In the genomic region with DNA sequence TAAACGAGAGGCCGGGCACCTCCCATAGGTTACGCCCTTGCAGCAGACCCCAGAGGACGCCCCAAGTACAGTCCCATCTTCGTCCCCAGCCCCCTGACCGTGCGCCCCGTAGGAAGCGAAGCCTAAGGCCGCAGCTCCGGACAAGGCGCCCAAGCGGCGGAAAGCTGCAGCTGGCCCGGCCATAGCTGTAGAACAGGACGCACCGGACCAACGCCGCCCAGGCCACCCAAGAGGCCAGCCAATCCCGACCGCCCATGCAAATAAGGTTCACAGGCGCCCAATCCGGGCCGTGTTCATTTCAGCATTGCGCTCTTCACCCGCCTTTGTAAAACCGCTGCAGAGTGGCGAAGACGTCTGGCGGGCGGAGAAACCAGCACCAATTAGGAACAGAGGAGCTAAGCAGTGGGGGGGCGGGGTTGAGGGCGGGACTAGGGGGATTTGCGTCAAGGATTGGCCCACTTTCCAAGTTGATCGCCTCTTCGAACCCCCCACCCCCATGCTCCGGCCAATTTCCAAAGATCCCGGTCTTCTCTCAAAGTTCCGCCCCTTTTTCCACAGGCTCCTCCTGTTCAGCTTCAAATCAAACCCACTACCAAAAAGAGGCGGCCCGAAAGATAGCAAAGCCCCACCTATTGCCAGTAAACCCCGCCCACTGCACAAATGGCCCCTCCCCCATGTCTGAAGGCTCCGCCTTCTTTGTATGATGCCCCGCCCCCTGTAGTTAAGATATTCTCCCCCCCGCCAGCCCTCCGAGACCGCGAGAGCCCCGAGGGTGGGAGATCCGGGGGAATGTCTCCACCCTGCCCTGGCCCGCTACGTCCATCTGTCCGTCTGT, we compare ENCODE assay signal across 8 cellular contexts. TPM values are rescaled to one million over a fixed set of nuclear protein-coding genes. Genes with fewer than 3 reads are reported as not detected.
DNase-seq lines count a peak whose midpoint lies in the region; ATAC-seq, FAIRE-seq and TF ChIP-seq lines count a peak whose summit lies in the region.

A gene (minus strand): TSS at position 196 of the 835 bp plus-strand sequence. CDS start 13 bp downstream, at position 183.

- no peaks in the 10 kb centered on the region for H3K27me3 ChIP-seq in IMR-90 (ENCODE audit: control insufficient read depth, insufficient read depth, low read length)
- H3K27me3 ChIP-seq in mononuclear cell (ENCODE audit: insufficient read depth, low read length): peaks cover 2% of the 10 kb centered on the region

- peak within 1 kb of the TSS; percentile 63 to 90 for H4K8ac ChIP-seq in IMR-90 (ENCODE audit: low read depth in 2 of 2, low read length in 2 of 2)

- H4K5ac ChIP-seq in IMR-90 (ENCODE audit: low read depth, low read length): peak within 1 kb of the TSS; percentile 50; the same call in 1 of the 2 replicates

- H3K9ac ChIP-seq in IMR-90 (ENCODE audit: low read depth, low read length): peak within 1 kb of the TSS; percentile 90

- H3K4me1 ChIP-seq in IMR-90 (ENCODE audit: control insufficient read depth, insufficient read depth, low read length) (peaks cover 9% of the 10 kb centered on the region), mononuclear cell (ENCODE audit: insufficient read depth, low read length) (peaks cover 18% of the 10 kb centered on the region)

- peaks cover 7% of the 10 kb centered on the region for H4K20me1 ChIP-seq in IMR-90 (ENCODE audit: insufficient read depth, low read length)

- no peak for FAIRE-seq in D721Med (lab: Jason Lieb, UNC)

- peak within 1 kb of the TSS; percentile 72 for H2BK5ac ChIP-seq in IMR-90 (ENCODE audit: low read depth, low read length, poor library complexity, severe bottlenecking)

- peak within 1 kb of the TSS; percentile 82 for H2AK5ac ChIP-seq in IMR-90 (ENCODE audit: low read depth, low read length)

- H3K79me1 ChIP-seq in IMR-90 (ENCODE audit: low read depth in 1 of 2, low read length in 2 of 2): peaks cover 11 to 54% of the 10 kb centered on the region in 2 experiments

- H3K27ac ChIP-seq in IMR-90 (ENCODE audit: insufficient read depth, low read length): peak within 1 kb of the TSS; percentile 75

- in situ Hi-C loops in IMR-90 (cut with MboI; ENCODE audit: low sequenced_read_pairs): no loop called here

- peak within 1 kb of the TSS; percentile 95 for H3K4me2 ChIP-seq in IMR-90 (ENCODE audit: low read depth, low read length)

- peak within 1 kb of the TSS; percentile 86 for H3K4ac ChIP-seq in IMR-90 (ENCODE audit: low read depth, low read length)

- H3K23ac ChIP-seq in IMR-90 (ENCODE audit: low read depth, low read length): peak within 1 kb of the TSS; percentile 91

- CTCF ChIA-PET in IMR-90 (lab: Yijun Ruan, JAX): interaction anchor here (0.8 kb wide), 1 partner anchor 32 kb away, joined by 4 read pairs; a partner anchor contains a TSS

- peak within 1 kb of the TSS; percentile 100 for H2AFZ ChIP-seq in IMR-90 (replicated peaks; ENCODE audit: low read length, poor library complexity)

- H3K56ac ChIP-seq in IMR-90 (ENCODE audit: extremely low read depth, insufficient read depth, low read length): peak within 1 kb of the TSS; percentile 64; the same call in 1 of the 2 replicates

- peak within 1 kb of the TSS; percentile 94 for H3K4me3 ChIP-seq in IMR-90 (ENCODE audit: insufficient read depth, low read depth, low read length)
- peak within 1 kb of the TSS; percentile 76 for H3K4me3 ChIP-seq in epithelial cell of esophagus (ENCODE audit: low read length)
- peak within 1 kb of the TSS; percentile 67 for H3K4me3 ChIP-seq in mononuclear cell (ENCODE audit: low read length)

- peak within 1 kb of the TSS; percentile 80 for H4K91ac ChIP-seq in IMR-90 (ENCODE audit: insufficient read depth, low read depth, low read length)

- H3K9me1 ChIP-seq in IMR-90 (ENCODE audit: insufficient read depth, low read length): no peaks in the 10 kb centered on the region

- POLR2A ChIA-PET in IMR-90 (lab: Charles Lee; ENCODE audit: unreplicated experiment): interaction anchor here (0.6 to 1.7 kb wide), 8 partner anchors 9 to 1941 kb away, joined by 3 to 9 read pairs (median 4); a partner anchor contains a TSS

- H2BK20ac ChIP-seq in IMR-90 (ENCODE audit: low read depth, low read length): no peak within 1 kb of the TSS

- BruUV-seq in IMR-90 (replicated peaks; lab: Mats Ljungman, UMichigan): no TSS peak

- H2AK9ac ChIP-seq in IMR-90 (replicated peaks; ENCODE audit: low read depth, low read length, poor library complexity): peak within 1 kb of the TSS; percentile 100

- H3K14ac ChIP-seq in IMR-90 (replicated peaks; ENCODE audit: low read depth, low read length): peak within 1 kb of the TSS; percentile 94

- ATAC-seq in GM21528 (IDR thresholded peaks at IDR 0.05; ENCODE audit: low FRiP score, unreplicated experiment) (peak; percentile 86), IMR-90 (ENCODE audit: low read depth) (peak; percentile 80)

- peak; percentile 66 for DNase-seq in D721Med (ENCODE audit: insufficient read length, low spot score)
- peak; percentile 99 for DNase-seq in IMR-90
- peak; percentile 87 for DNase-seq in OCI-M2 (lab: John Stamatoyannopoulos, UW; ENCODE audit: unreplicated experiment)
- DNase-seq in activated T-cell treated with anti-CD3 and anti-CD28 coated beads for 4 hours: peak; percentile 92
- DNase-seq in epithelial cell of esophagus (ENCODE audit: low read depth): peak; percentile 100
- DNase-seq in stimulated activated CD8-positive, alpha-beta memory T cell treated with anti-CD3 and anti-CD28 coated beads, Interleukin-4, amount 100 ng/mL, for 1 hour (ENCODE audit: low read depth in 2 of 2, low spot score in 1 of 2): peak; percentile 92 to 94

- WGBS in IMR-90 (ENCODE audit: extremely low coverage in 2 of 2, insufficient read length in 1 of 2), 2 experiments: 0% methylated on average over 15 of the region's 53 CpGs; no CpG with 5 or more reads in 1 of the 2 experiments

- H3K36me3 ChIP-seq in IMR-90 (ENCODE audit: control insufficient read depth, insufficient read depth, low read length): peaks cover 7% of the 10 kb centered on the region; the same call in 1 of the 2 replicates

- no peak for TF ChIP-seq RAD21 in IMR-90 (IDR thresholded peaks at IDR 0.05; ENCODE audit: low read length)

- H2BK120ac ChIP-seq in IMR-90 (ENCODE audit: low read depth, low read length): peak within 1 kb of the TSS; percentile 55

- intact Hi-C loops in IMR-90 (cut with micrococcal nuclease): loop anchor here (1.0 to 2.0 kb wide), 4 partner anchors 33 to 157 kb away; a partner anchor contains a TSS

- peak; percentile 57; the same call in 1 of the 2 replicates for TF ChIP-seq POLR2A in IMR-90 (IDR thresholded peaks at IDR 0.05; ENCODE audit: low read depth, low read length)

- dilution Hi-C loops in IMR-90 (cut with HindIII; ENCODE audit: low sequenced_read_pairs, unreplicated experiment): no loop called here

- H3K9me3 ChIP-seq in IMR-90 (ENCODE audit: control insufficient read depth, insufficient read depth, low read length): no peaks in the 10 kb centered on the region
- H3K9me3 ChIP-seq in mononuclear cell (ENCODE audit: low read depth, low read length): no peaks in the 10 kb centered on the region

- no peak for TF ChIP-seq CTCF in D721Med (IDR thresholded peaks at IDR 0.05; ENCODE audit: insufficient read depth, missing control alignments)
- TF ChIP-seq CTCF in IMR-90 (conservative IDR thresholded peaks at IDR 0.05; ENCODE audit: low read depth, low read length): no peak
- TF ChIP-seq CTCF in epithelial cell of esophagus (IDR thresholded peaks at IDR 0.05; ENCODE audit: insufficient read depth, low read depth, low read length, missing control alignments): no peak

- peak within 1 kb of the TSS; percentile 45; the same call in 1 of the 2 replicates for H3K18ac ChIP-seq in IMR-90 (ENCODE audit: low read depth, low read length)

- H2BK15ac ChIP-seq in IMR-90 (ENCODE audit: low read depth, low read length): no peak within 1 kb of the TSS

TF ChIP-seq in IMR-90, 13 proteins besides CTCF, POLR2A, EP300 and RAD21:
- TF ChIP-seq SMC3 (IDR thresholded peaks at IDR 0.05; ENCODE audit: low read depth, low read length): no peak
- peak; percentile 33; the same call in 1 of the 2 replicates for TF ChIP-seq FOS (IDR thresholded peaks at IDR 0.05; ENCODE audit: low read depth, low read length)
- no peak; the same call in 1 of the 2 replicates for TF ChIP-seq MAZ (IDR thresholded peaks at IDR 0.05; ENCODE audit: borderline replicate concordance, low read depth, low read length)
- no peak for TF ChIP-seq RFX5 (IDR thresholded peaks at IDR 0.05; ENCODE audit: low read depth, low read length)
- no peak for TF ChIP-seq CHD1 (IDR thresholded peaks at IDR 0.05; ENCODE audit: low read depth, low read length)
- TF ChIP-seq, protein P1, sequence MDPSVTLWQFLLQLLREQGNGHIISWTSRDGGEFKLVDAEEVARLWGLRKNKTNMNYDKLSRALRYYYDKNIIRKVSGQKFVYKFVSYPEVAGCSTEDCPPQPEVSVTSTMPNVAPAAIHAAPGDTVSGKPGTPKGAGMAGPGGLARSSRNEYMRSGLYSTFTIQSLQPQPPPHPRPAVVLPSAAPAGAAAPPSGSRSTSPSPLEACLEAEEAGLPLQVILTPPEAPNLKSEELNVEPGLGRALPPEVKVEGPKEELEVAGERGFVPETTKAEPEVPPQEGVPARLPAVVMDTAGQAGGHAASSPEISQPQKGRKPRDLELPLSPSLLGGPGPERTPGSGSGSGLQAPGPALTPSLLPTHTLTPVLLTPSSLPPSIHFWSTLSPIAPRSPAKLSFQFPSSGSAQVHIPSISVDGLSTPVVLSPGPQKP (IDR thresholded peaks at IDR 0.05; ENCODE audit: borderline replicate concordance, low read depth, low read length): no peak
- TF ChIP-seq, protein P2, sequence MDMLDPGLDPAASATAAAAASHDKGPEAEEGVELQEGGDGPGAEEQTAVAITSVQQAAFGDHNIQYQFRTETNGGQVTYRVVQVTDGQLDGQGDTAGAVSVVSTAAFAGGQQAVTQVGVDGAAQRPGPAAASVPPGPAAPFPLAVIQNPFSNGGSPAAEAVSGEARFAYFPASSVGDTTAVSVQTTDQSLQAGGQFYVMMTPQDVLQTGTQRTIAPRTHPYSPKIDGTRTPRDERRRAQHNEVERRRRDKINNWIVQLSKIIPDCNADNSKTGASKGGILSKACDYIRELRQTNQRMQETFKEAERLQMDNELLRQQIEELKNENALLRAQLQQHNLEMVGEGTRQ (IDR thresholded peaks at IDR 0.05; ENCODE audit: low read depth, low read length): 0 out of 2 replicates have a peak, but pooled peaks have one; percentile 20
- no peak for TF ChIP-seq MXI1 (IDR thresholded peaks at IDR 0.05; ENCODE audit: borderline replicate concordance, low read depth, low read length)
- TF ChIP-seq NFE2L2 (IDR thresholded peaks at IDR 0.05; ENCODE audit: low read depth, low read length): no peak
- no peak for TF ChIP-seq MAFK (IDR thresholded peaks at IDR 0.05; ENCODE audit: low read depth, low read length)
- peak; percentile 31; the same call in 1 of the 2 replicates for TF ChIP-seq BHLHE40 (IDR thresholded peaks at IDR 0.05; ENCODE audit: low read depth, low read length)
- no peak for TF ChIP-seq CEBPB (IDR thresholded peaks at IDR 0.05; ENCODE audit: low read depth, low read length)

RNA-seq across cellular contexts. Expression of the gene that starts here (rescaled TPM):
- total RNA-seq in IMR-90 (2012; rRNA removed) (35.3 and 38.4 TPM in 2 replicates), mononuclear cell (41.1 TPM)
- 174 and 252 TPM in 2 replicates for polyA plus RNA-seq in IMR-90 (2012; rRNA removed)
- polyA plus RNA-seq in IMR-90 (2012; cell fraction: cytosol; rRNA removed): 109 and 112 TPM in 2 replicates
- polyA plus RNA-seq in IMR-90 (2012; cell fraction: nucleus; rRNA removed; ENCODE audit: low replicate concordance): 17.8 and 27.6 TPM in 2 replicates

Comparison
In these comparisons a context has a peak if more than half of its experiments do, and no peak if none do; other contexts are left out.
1. Peak in every context shown above with its lines: DNase-seq, ATAC-seq, H3K4me3 ChIP-seq and H3K27ac ChIP-seq.